In genomic region chr20:41776450-41776849, GRCh38 we compare ENCODE assay signal across 28 cellular contexts.
A peak's percentile ranks its signal among the peaks of the same experiment; 100 is the strongest.
DNase-seq lines count a peak whose midpoint lies in the region; ATAC-seq and TF ChIP-seq lines count a peak whose summit lies in the region.
"Had no signal": no experiment of that assay in that cellular context is flagged by ENCODE, and none has a peak within 500 bp of the region (broad histone marks: within the 10 kb centered on the region; RNA-seq: fewer than 3 reads in every experiment).

No MANE protein-coding gene starts in this region.

- no peak for TF ChIP-seq CTCF in HEK293 (tag by site-specific recombination; IDR thresholded peaks at IDR 0.05)
- TF ChIP-seq CTCF in WERI-Rb-1 (IDR thresholded peaks at IDR 0.05; ENCODE audit: low read depth, low read length), result no peak
- TF ChIP-seq CTCF in neural progenitor cell (IDR thresholded peaks at IDR 0.05), result no peak
- no peak for TF ChIP-seq CTCF in brain microvascular endothelial cell (IDR thresholded peaks at IDR 0.05; ENCODE audit: low read depth, low read length, missing control alignments)
- no peak for TF ChIP-seq CTCF in lower lobe of right lung (IDR thresholded peaks at IDR 0.05)

- no peak overlapping the region for H2AFZ ChIP-seq in neural progenitor cell (replicated peaks)
- H2AFZ ChIP-seq: PC-9 had no signal

- no peaks in the 10 kb centered on the region for H3F3A ChIP-seq in neural progenitor cell (ENCODE audit: low read depth)

- H3K27me3 ChIP-seq in WERI-Rb-1 (ENCODE audit: insufficient read depth, low read depth, severe bottlenecking), result no peaks in the 10 kb centered on the region
- no peaks in the 10 kb centered on the region for H3K27me3 ChIP-seq in neural progenitor cell
- no peaks in the 10 kb centered on the region for H3K27me3 ChIP-seq in brain microvascular endothelial cell (replicated peaks)
- peaks cover 8% of the 10 kb centered on the region for H3K27me3 ChIP-seq in lower lobe of right lung (ENCODE audit: low read depth)
- H3K27me3 ChIP-seq: SJSA1 had no signal

- H3K4me1 Mint-ChIP-seq in neural progenitor cell, result peaks cover 21% of the 10 kb centered on the region
- H3K4me1 Mint-ChIP-seq: B cell had no signal

- no peaks in the 10 kb centered on the region for H3K79me2 ChIP-seq in neural progenitor cell (ENCODE audit: low read depth)

- no peaks in the 10 kb centered on the region for H3K9me3 ChIP-seq in HEK293 (ENCODE audit: control insufficient read depth, insufficient read depth, low read depth, low read length)
- no peaks in the 10 kb centered on the region for H3K9me3 ChIP-seq in WERI-Rb-1 (ENCODE audit: severe bottlenecking)
- H3K9me3 ChIP-seq in neural progenitor cell (ENCODE audit: low read depth), result no peaks in the 10 kb centered on the region
- no peaks in the 10 kb centered on the region for H3K9me3 ChIP-seq in lower lobe of right lung
- H3K9me3 ChIP-seq: Caco-2, SJSA1 had no signal

- H3K4me2 ChIP-seq in neural progenitor cell, result no peak overlapping the region
- H3K4me2 ChIP-seq: PC-9 had no signal

- ATAC-seq in lower lobe of right lung (no peak), GM19452 (IDR thresholded peaks at IDR 0.05; ENCODE audit: unreplicated experiment) (no peak)
- ATAC-seq: CD8-positive, alpha-beta T cell; GM12878; Right ventricle myocardium inferior had no signal

- DNase-seq in NCI-H2227 (lab: John Stamatoyannopoulos, UW; ENCODE audit: unreplicated experiment) (peak; percentile 25), WERI-Rb-1 (peak; percentile 85), neural progenitor cell (ENCODE audit: low spot score) (peak; percentile 39), brain microvascular endothelial cell (no peak), lower lobe of right lung (no peak), head of caudate nucleus (no peak)
- DNase-seq: CD8-positive, alpha-beta T cell; DMS 273 treated with DMSO at 0.1 percent for 48 hours; DMS79; EL; GDM1; GOT3; HCEC 1CT; IMR-90; KG1; NCI-H1092; NCI-H1417 treated with DMSO at 0.1 percent for 48 hours; NCI-H187 treated with DMSO at 0.1 percent for 48 hours; NK-92 treated with Interleukin-12 subunit alpha and Interleukin-12 subunit beta, amount 100 ng/mL, for 24 hours; PC-9 had no signal

- in situ Hi-C loops in brain microvascular endothelial cell (cut with HindIII; ENCODE audit: low pct_ligation_motif_present, low sequenced_read_pairs), result no loop called here

- H3K4me3 ChIP-seq in HEK293 (ENCODE audit: low read depth, low read length) (no peak overlapping the region), WERI-Rb-1 (ENCODE audit: low read depth, low read length) (no peak overlapping the region), neural progenitor cell (no peak overlapping the region), brain microvascular endothelial cell (ENCODE audit: low read depth, low read length) (no peak overlapping the region), lower lobe of right lung (no peak overlapping the region)
- H3K4me3 ChIP-seq: GM12878, PC-9, SJSA1 had no signal

- H3K27ac Mint-ChIP-seq in neural progenitor cell, result no peak overlapping the region
- H3K27ac Mint-ChIP-seq: B cell; CD8-positive, alpha-beta T cell had no signal

- H3K27me3 Mint-ChIP-seq in neural progenitor cell (ENCODE audit: insufficient read depth, low read depth), result peaks cover 35% of the 10 kb centered on the region

- H3K27ac ChIP-seq in HEK293 (ENCODE audit: extremely low read depth, low read depth, low read length) (no peak overlapping the region), WERI-Rb-1 (peak overlapping the region; percentile 56), neural progenitor cell (no peak overlapping the region), brain microvascular endothelial cell (no peak overlapping the region), lower lobe of right lung (no peak overlapping the region)
- H3K27ac ChIP-seq: C4-2B, PC-9, SJSA1 had no signal

- no peaks in the 10 kb centered on the region for H4K20me1 ChIP-seq in neural progenitor cell (ENCODE audit: low read depth)

- H3K9me3 Mint-ChIP-seq in neural progenitor cell, result no peaks in the 10 kb centered on the region
- H3K9me3 Mint-ChIP-seq: CD8-positive, alpha-beta T cell had no signal

- no peaks in the 10 kb centered on the region for H3K36me3 Mint-ChIP-seq in neural progenitor cell
- H3K36me3 Mint-ChIP-seq: CD8-positive, alpha-beta T cell had no signal

- H3K36me3 ChIP-seq in HEK293 (ENCODE audit: control insufficient read depth in 2 of 2, insufficient read depth in 1 of 2, low read length in 2 of 2), result no peaks in the 10 kb centered on the region
- no peaks in the 10 kb centered on the region for H3K36me3 ChIP-seq in WERI-Rb-1
- H3K36me3 ChIP-seq in neural progenitor cell, result no peaks in the 10 kb centered on the region
- no peaks in the 10 kb centered on the region for H3K36me3 ChIP-seq in brain microvascular endothelial cell (replicated peaks)
- H3K36me3 ChIP-seq in lower lobe of right lung, result no peaks in the 10 kb centered on the region
- H3K36me3 ChIP-seq: SJSA1 had no signal

- intact Hi-C loops in lower lobe of right lung (cut with DNase I), result no loop called here
- intact Hi-C loops in head of caudate nucleus (cut with DNase I), result no loop called here

- POLR2A ChIA-PET in HEK293 (lab: Yijun Ruan, JAX), result no interaction called here

- H3K9ac ChIP-seq in neural progenitor cell, result no peak overlapping the region

- no peak overlapping the region for H3K4me3 Mint-ChIP-seq in neural progenitor cell
- H3K4me3 Mint-ChIP-seq: B cell; CD8-positive, alpha-beta T cell had no signal

- CTCF ChIA-PET in HEK293 (lab: Yijun Ruan, JAX), result no interaction called here

- H3K4me1 ChIP-seq in HEK293 (ENCODE audit: control insufficient read depth, insufficient read depth, low read length) (no peaks in the 10 kb centered on the region), neural progenitor cell (peaks cover 6% of the 10 kb centered on the region), lower lobe of right lung (no peaks in the 10 kb centered on the region)
- H3K4me1 ChIP-seq: Caco-2, SJSA1 had no signal

TF ChIP-seq in HEK293, 187 proteins besides CTCF, POLR2A, EP300 and RAD21:
- TF ChIP-seq ZIC2 (tag by site-specific recombination; IDR thresholded peaks at IDR 0.05) (peak; percentile 97), KLF10 (tag by site-specific recombination; IDR thresholded peaks at IDR 0.05) (no peak)

Comparison
In these comparisons a context has a peak if more than half of its experiments do, and no peak if none do; other contexts are left out.
1. DNase-seq: peak in NCI-H2227 (single experiment), WERI-Rb-1 (single experiment) and neural progenitor cell (single experiment); none in brain microvascular endothelial cell (single experiment), lower lobe of right lung (single experiment) and head of caudate nucleus (0 of 42).